ENCODE assay signal across 8 cellular contexts in genomic region chr10:131981429-131982184, GRCh38. TPM values are rescaled to one million over a fixed set of nuclear protein-coding genes. Genes with fewer than 3 reads are reported as not detected.
A peak's percentile ranks its signal among the peaks of the same experiment; 100 is the strongest.
DNase-seq lines count a peak whose midpoint lies in the region; ATAC-seq and TF ChIP-seq lines count a peak whose summit lies in the region.

A gene with protein sequence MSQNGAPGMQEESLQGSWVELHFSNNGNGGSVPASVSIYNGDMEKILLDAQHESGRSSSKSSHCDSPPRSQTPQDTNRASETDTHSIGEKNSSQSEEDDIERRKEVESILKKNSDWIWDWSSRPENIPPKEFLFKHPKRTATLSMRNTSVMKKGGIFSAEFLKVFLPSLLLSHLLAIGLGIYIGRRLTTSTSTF (minus strand): TSS chr10:131981923. CDS start chr10:131981806, 117 bp downstream.

- peak within 1 kb of the TSS; percentile 57 for H3K4me2 ChIP-seq in OCI-LY3 (ENCODE audit: low read length)

- H3K4me3 ChIP-seq in OCI-LY3 (ENCODE audit: low read length) (peak within 1 kb of the TSS; percentile 80), epithelial cell of proximal tubule (ENCODE audit: low read depth, low read length) (peak within 1 kb of the TSS; percentile 93), mucosa of rectum (ENCODE audit: low read length in 2 of 2) (peak within 1 kb of the TSS; percentile 59 to 71)

- no peaks in the 10 kb centered on the region for H3K27me3 ChIP-seq in OCI-LY3 (ENCODE audit: low read depth, low read length)
- H3K27me3 ChIP-seq in mucosa of rectum (ENCODE audit: control insufficient read depth in 2 of 2, insufficient read depth in 2 of 2, low read length in 2 of 2) = peaks cover 11 to 17% of the 10 kb centered on the region in 2 donors

- DNase-seq in COLO668 (lab: John Stamatoyannopoulos, UW; ENCODE audit: unreplicated experiment) (peak; percentile 91), HK-2 (ENCODE audit: unreplicated experiment) (peak; percentile 99), epithelial cell of proximal tubule (ENCODE audit: low read depth) (no peak)
- peak; percentile 96 for DNase-seq in activated T-cell treated with anti-CD3 and anti-CD28 coated beads, Interleukin-2, amount 50 U/mL, for 1 hour
- peak; percentile 81 to 90 for DNase-seq in stimulated activated CD8-positive, alpha-beta memory T cell treated with anti-CD3 and anti-CD28 coated beads, Interleukin-4, amount 100 ng/mL, for 4 hours (ENCODE audit: low read depth in 2 of 2, low spot score in 1 of 2)

- H3K9ac ChIP-seq in OCI-LY3 (ENCODE audit: low read length) (peak within 1 kb of the TSS; percentile 52; the same call in 1 of the 2 replicates), mucosa of rectum (ENCODE audit: low read depth in 1 of 2, low read length in 2 of 2) (peak within 1 kb of the TSS; percentile 56 to 61)

- no peaks in the 10 kb centered on the region for H3K36me3 ChIP-seq in OCI-LY3 (replicated peaks; ENCODE audit: low read depth, low read length)
- no peaks in the 10 kb centered on the region for H3K36me3 ChIP-seq in mucosa of rectum (ENCODE audit: control insufficient read depth in 2 of 2, insufficient read depth in 2 of 2, low read length in 2 of 2)

- no peak within 1 kb of the TSS for H3K27ac ChIP-seq in OCI-LY3 (ENCODE audit: low read length)
- H3K27ac ChIP-seq in mucosa of rectum (ENCODE audit: low read depth in 2 of 2, low read length in 2 of 2) = no peak within 1 kb of the TSS

- H2AFZ ChIP-seq in OCI-LY3 (ENCODE audit: low read depth, low read length) = no peak within 1 kb of the TSS

- no peaks in the 10 kb centered on the region for H3K4me1 ChIP-seq in OCI-LY3 (ENCODE audit: low read length)
- H3K4me1 ChIP-seq in mucosa of rectum (ENCODE audit: control insufficient read depth in 2 of 2, insufficient read depth in 2 of 2, low read length in 2 of 2) = peaks cover 0 to 10% of the 10 kb centered on the region in 2 donors

- H3K9me3 ChIP-seq in OCI-LY3 (ENCODE audit: insufficient read depth, low read length) = no peaks in the 10 kb centered on the region
- no peaks in the 10 kb centered on the region for H3K9me3 ChIP-seq in mucosa of rectum (ENCODE audit: control insufficient read depth in 2 of 2, low read length in 2 of 2)

- ATAC-seq in GM19455 (IDR thresholded peaks at IDR 0.05; ENCODE audit: unreplicated experiment) = peak; percentile 87

- no peak for TF ChIP-seq CTCF in OCI-LY3 (IDR thresholded peaks at IDR 0.05; ENCODE audit: low read depth, low read length)
- TF ChIP-seq CTCF in epithelial cell of proximal tubule (conservative IDR thresholded peaks at IDR 0.05; ENCODE audit: low read depth, low read length) = no peak

- H3K79me2 ChIP-seq in OCI-LY3 (ENCODE audit: low read length) = peaks cover 40% of the 10 kb centered on the region

- H4K20me1 ChIP-seq in OCI-LY3 (ENCODE audit: insufficient read depth, low read length) = peaks cover 4% of the 10 kb centered on the region; the same call in 1 of the 2 replicates

RNA-seq across cellular contexts. Expression of the gene that starts here (rescaled TPM):
- total RNA-seq in epithelial cell of proximal tubule = 123 and 463 TPM in 2 replicates
